8 cellular contexts compared by ENCODE assay signal in the genomic region with DNA sequence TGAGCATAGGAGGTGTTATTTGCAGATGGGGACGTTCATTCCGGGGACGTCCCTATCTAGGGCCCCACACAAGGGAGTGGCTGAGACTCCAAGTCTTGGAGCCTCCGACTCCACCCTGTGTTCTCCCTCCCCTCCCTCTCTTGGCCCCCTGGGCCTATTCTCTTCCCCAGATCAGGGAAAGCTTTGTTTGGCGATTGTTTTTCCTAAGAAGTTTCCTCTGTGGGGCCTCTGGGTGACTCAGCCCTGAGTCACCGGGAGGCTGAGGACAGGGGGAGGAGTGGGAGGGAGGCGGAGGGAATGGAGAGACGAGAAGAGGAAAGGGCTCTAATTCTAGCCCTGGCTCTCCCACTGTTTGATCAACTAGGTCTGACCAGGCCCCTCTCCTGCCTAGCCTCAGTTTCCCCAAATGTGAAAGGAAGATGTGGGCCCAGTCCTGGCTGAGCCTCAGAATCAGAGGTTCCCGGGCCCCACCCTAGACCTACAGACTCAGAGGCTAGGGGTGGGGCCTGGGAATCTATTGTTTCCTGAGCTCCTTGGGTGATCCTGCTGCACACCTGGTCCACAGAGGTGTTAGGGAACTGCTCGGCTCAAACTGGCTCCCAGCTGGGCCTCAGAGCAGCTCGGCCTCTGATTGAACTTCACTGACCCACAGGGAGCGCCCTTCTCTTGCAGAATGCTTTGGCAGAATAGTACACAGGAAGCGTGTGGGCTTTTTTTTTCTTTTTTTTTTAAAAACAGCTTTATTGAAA. TPM values are rescaled to one million over a fixed set of nuclear protein-coding genes. Genes with fewer than 3 reads are reported as not detected.
DNase-seq lines count a peak whose midpoint lies in the region; ATAC-seq and TF ChIP-seq lines count a peak whose summit lies in the region.

No MANE protein-coding gene starts in this region.

- DNase-seq in Caco-2 (peak; percentile 88 to 96), WERI-Rb-1 (peak; percentile 85), foreskin keratinocyte (peak; percentile 97 to 98), neuronal stem cell (ENCODE audit: low spot score) (peak; percentile 68)

- H3K4me1 ChIP-seq in Caco-2, result peaks cover 53% of the 10 kb centered on the region
- H3K4me1 ChIP-seq in foreskin keratinocyte, result peaks cover 52% of the 10 kb centered on the region
- H3K4me1 ChIP-seq in neuronal stem cell (ENCODE audit: control insufficient read depth in 2 of 2, insufficient read depth in 1 of 2, low read depth in 1 of 2, low read length in 2 of 2), result peaks cover 40 to 41% of the 10 kb centered on the region in 2 donors

- peak overlapping the region; percentile 62 for H3K4me3 Mint-ChIP-seq in Caco-2 (ENCODE audit: unreplicated experiment)
- no peak overlapping the region for H3K4me3 Mint-ChIP-seq in stimulated activated memory B cell treated with anti-CD40 and anti-IgM and Interleukin-4, amounts not matched to agents 10 μg/mL and 1 μg/mL and 100 μg/mL, for 72 hours

- peak; percentile 93 for TF ChIP-seq EP300 in Ishikawa (IDR thresholded peaks at IDR 0.05; ENCODE audit: borderline replicate concordance)

- no peak overlapping the region for H2BK15ac ChIP-seq in neuronal stem cell (ENCODE audit: low read length)

- H3K4me1 Mint-ChIP-seq in Caco-2 (ENCODE audit: low read depth, unreplicated experiment), result peaks cover 56% of the 10 kb centered on the region
- H3K4me1 Mint-ChIP-seq in stimulated activated memory B cell treated with anti-CD40 and anti-IgM and Interleukin-4, amounts not matched to agents 10 μg/mL and 1 μg/mL and 100 μg/mL, for 72 hours, result peaks cover 27% of the 10 kb centered on the region

- H3K27me3 Mint-ChIP-seq in Caco-2 (ENCODE audit: insufficient read depth, unreplicated experiment), result no peaks in the 10 kb centered on the region
- H3K27me3 Mint-ChIP-seq in stimulated activated memory B cell treated with anti-CD40 and anti-IgM and Interleukin-4, amounts not matched to agents 10 μg/mL and 1 μg/mL and 100 μg/mL, for 72 hours, result no peaks in the 10 kb centered on the region

- no peaks in the 10 kb centered on the region for H3K9me3 Mint-ChIP-seq in Caco-2 (ENCODE audit: unreplicated experiment)
- H3K9me3 Mint-ChIP-seq in stimulated activated memory B cell treated with anti-CD40 and anti-IgM and Interleukin-4, amounts not matched to agents 10 μg/mL and 1 μg/mL and 100 μg/mL, for 72 hours, result no peaks in the 10 kb centered on the region

- POLR2A ChIA-PET in Caco-2 (lab: Charles Lee), result interaction anchor here (0.6 to 2.0 kb wide), 8 partner anchors 9 to 81 kb away, joined by 3 to 24 read pairs (median 6); partner anchors contain the start of gene GSN

- no CpG with 5 or more reads among the region's 13 CpGs for WGBS in neuronal stem cell (ENCODE audit: extremely low coverage in 2 of 2, insufficient read length in 2 of 2, insufficient replicate concordance in 1 of 2), 2 donors

- H3K27ac Mint-ChIP-seq in Caco-2 (ENCODE audit: unreplicated experiment), result peak overlapping the region; percentile 99
- no peak overlapping the region for H3K27ac Mint-ChIP-seq in stimulated activated memory B cell treated with anti-CD40 and anti-IgM and Interleukin-4, amounts not matched to agents 10 μg/mL and 1 μg/mL and 100 μg/mL, for 72 hours

- no peak overlapping the region for H3K4me3 ChIP-seq in Caco-2 (ENCODE audit: low read depth, low read length)
- no peak overlapping the region for H3K4me3 ChIP-seq in WERI-Rb-1 (ENCODE audit: low read depth, low read length)
- no peak overlapping the region for H3K4me3 ChIP-seq in neuronal stem cell (ENCODE audit: low read length in 2 of 2)

- no peaks in the 10 kb centered on the region for H3K79me1 ChIP-seq in neuronal stem cell (ENCODE audit: low read depth, low read length)

- TF ChIP-seq CTCF in Caco-2 (IDR thresholded peaks at IDR 0.05; ENCODE audit: insufficient read depth in 1 of 2, low read depth in 1 of 2, low read length in 1 of 2, severe bottlenecking in 1 of 2, unreplicated experiment in 1 of 2) (peak; percentile 28 to 53), WERI-Rb-1 (IDR thresholded peaks at IDR 0.05; ENCODE audit: low read depth, low read length) (peak; percentile 34; the same call in 1 of the 2 replicates), foreskin keratinocyte (conservative IDR thresholded peaks at IDR 0.05) (peak; percentile 67)

- BruUV-seq in Caco-2 (replicated peaks; lab: Mats Ljungman, UMichigan), result no TSS peak

- H3K18ac ChIP-seq in neuronal stem cell (ENCODE audit: low read length), result peak overlapping the region; percentile 65

- peaks cover 3% of the 10 kb centered on the region; the same call in 1 of the 2 replicates for H3K36me3 ChIP-seq in Caco-2 (ENCODE audit: control insufficient read depth, insufficient read depth, low read length)
- no peaks in the 10 kb centered on the region for H3K36me3 ChIP-seq in WERI-Rb-1
- no peaks in the 10 kb centered on the region for H3K36me3 ChIP-seq in neuronal stem cell (replicated peaks in 1 of 2; ENCODE audit: control insufficient read depth in 2 of 2, insufficient read depth in 2 of 2, low read length in 2 of 2)

- intact Hi-C loops in Caco-2 (cut with micrococcal nuclease; ENCODE audit: unreplicated experiment), result loop anchor here (1.0 to 2.0 kb wide), 5 partner anchors 9 to 74 kb away; partner anchors contain the start of gene GSN

- TF ChIP-seq RAD21 in Ishikawa (IDR thresholded peaks at IDR 0.05; ENCODE audit: low read depth), result peak; percentile 66

- no peak overlapping the region for H3K14ac ChIP-seq in neuronal stem cell (ENCODE audit: low read length)

- no peaks in the 10 kb centered on the region for H3K27me3 ChIP-seq in Caco-2 (replicated peaks; ENCODE audit: control insufficient read depth, insufficient read depth, low read length)
- H3K27me3 ChIP-seq in WERI-Rb-1 (ENCODE audit: insufficient read depth, low read depth, severe bottlenecking), result no peaks in the 10 kb centered on the region
- H3K27me3 ChIP-seq in foreskin keratinocyte, result no peaks in the 10 kb centered on the region
- H3K27me3 ChIP-seq in neuronal stem cell (ENCODE audit: control insufficient read depth in 3 of 3, insufficient read depth in 3 of 3, low read depth in 1 of 3, low read length in 3 of 3), result no peaks in the 10 kb centered on the region

- H4K8ac ChIP-seq in neuronal stem cell (ENCODE audit: low read depth, low read length), result no peak overlapping the region

- H2AK5ac ChIP-seq in neuronal stem cell (ENCODE audit: low read depth, low read length), result peak overlapping the region; percentile 38

- H3K4me2 ChIP-seq in neuronal stem cell (ENCODE audit: insufficient read depth, low read length, poor library complexity, severe bottlenecking), result peak overlapping the region; percentile 37

- H3K4ac ChIP-seq in neuronal stem cell (ENCODE audit: low read length), result no peak overlapping the region

- no peak overlapping the region for H3K9ac ChIP-seq in neuronal stem cell (ENCODE audit: low read depth, low read length, poor library complexity)

- H3K27ac ChIP-seq in WERI-Rb-1 (peak overlapping the region; percentile 69), foreskin keratinocyte (peak overlapping the region; percentile 100), neuronal stem cell (replicated peaks; ENCODE audit: low read length) (peak overlapping the region; percentile 47)

- H4K91ac ChIP-seq in neuronal stem cell (ENCODE audit: low read depth, low read length, poor library complexity), result no peak overlapping the region

- H3K9me3 ChIP-seq in Caco-2 (no peaks in the 10 kb centered on the region), WERI-Rb-1 (ENCODE audit: severe bottlenecking) (no peaks in the 10 kb centered on the region), neuronal stem cell (replicated peaks in 1 of 2; ENCODE audit: control insufficient read depth in 2 of 2, insufficient read depth in 1 of 2, low read depth in 1 of 2, low read length in 2 of 2) (no peaks in the 10 kb centered on the region)

- peak overlapping the region; percentile 27 for H2AFZ ChIP-seq in neuronal stem cell (ENCODE audit: low read length)

- peak overlapping the region; percentile 53 for H2BK120ac ChIP-seq in neuronal stem cell (ENCODE audit: low read depth, low read length)

- CTCF ChIA-PET in Caco-2 (lab: Charles Lee), result interaction anchor here (0.5 to 3.1 kb wide), 15 partner anchors 9 to 893 kb away, joined by 3 to 31 read pairs (median 4); partner anchors contain the start of gene GSN

- H2BK12ac ChIP-seq in neuronal stem cell (ENCODE audit: low read length), result peak overlapping the region; percentile 2

- peaks cover 7% of the 10 kb centered on the region for H3K36me3 Mint-ChIP-seq in Caco-2 (ENCODE audit: insufficient read depth, unreplicated experiment)
- H3K36me3 Mint-ChIP-seq in stimulated activated memory B cell treated with anti-CD40 and anti-IgM and Interleukin-4, amounts not matched to agents 10 μg/mL and 1 μg/mL and 100 μg/mL, for 72 hours, result peaks cover 19% of the 10 kb centered on the region

- no peak overlapping the region for H2BK5ac ChIP-seq in neuronal stem cell (ENCODE audit: low read length)

- H3K23ac ChIP-seq in neuronal stem cell (ENCODE audit: low read depth, low read length, poor library complexity), result no peak overlapping the region

- ATAC-seq in foreskin keratinocyte (peak; percentile 79), GM21423 (IDR thresholded peaks at IDR 0.05; ENCODE audit: unreplicated experiment) (no peak), HG02642 (IDR thresholded peaks at IDR 0.05; ENCODE audit: poor library complexity, unreplicated experiment) (no peak)
- no peak for ATAC-seq in stimulated activated memory B cell treated with anti-CD40 and anti-IgM and Interleukin-4, amounts not matched to agents 10 μg/mL and 1 μg/mL and 100 μg/mL, for 72 hours

TF ChIP-seq in Ishikawa, 13 proteins besides CTCF, POLR2A, EP300 and RAD21 (continues in another document):
- TF ChIP-seq NFIC (IDR thresholded peaks at IDR 0.05) (peak; percentile 73), CREB1 (IDR thresholded peaks at IDR 0.05; ENCODE audit: low read depth) (no peak), FOXM1 (IDR thresholded peaks at IDR 0.05; ENCODE audit: borderline replicate concordance, low read depth) (peak; percentile 90), CEBPB (IDR thresholded peaks at IDR 0.05) (peak; percentile 31; the same call in 1 of the 2 replicates), ZBTB7A (IDR thresholded peaks at IDR 0.05; ENCODE audit: low read depth) (peak; percentile 57; the same call in 1 of the 2 replicates), TAF1 (IDR thresholded peaks at IDR 0.05; ENCODE audit: low read depth) (0 out of 2 replicates have a peak, but pooled peaks have one; percentile 25)
- TF ChIP-seq, protein P1, sequence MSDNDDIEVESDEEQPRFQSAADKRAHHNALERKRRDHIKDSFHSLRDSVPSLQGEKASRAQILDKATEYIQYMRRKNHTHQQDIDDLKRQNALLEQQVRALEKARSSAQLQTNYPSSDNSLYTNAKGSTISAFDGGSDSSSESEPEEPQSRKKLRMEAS (IDR thresholded peaks at IDR 0.05), result peak; percentile 39; the same call in 1 of the 2 replicates

RNA-seq across cellular contexts. Expression of gene GSN, which starts 19.2 kb away (rescaled TPM):
- 99.6 and 100 TPM in 2 replicates for total RNA-seq in Caco-2 (2022)
- total RNA-seq in foreskin keratinocyte, result 124 and 235 TPM in 2 replicates
- polyA plus RNA-seq in foreskin keratinocyte, result 97.5 and 176 TPM in 2 replicates
- 29.4 TPM for polyA plus RNA-seq in neuronal stem cell (2013, experiment 1 of 2)
- polyA plus RNA-seq in neuronal stem cell (2013, experiment 2 of 2), result 28.1 TPM

Comparison
In these comparisons a context has a peak if more than half of its experiments do, and no peak if none do; other contexts are left out.
1. H3K27ac ChIP-seq: peak in every context shown above with its lines; median percentile 100 in foreskin keratinocyte; 69 in WERI-Rb-1; 47 in neuronal stem cell.